9 cellular contexts compared by ENCODE assay signal in genomic region chr3:48765376-48765775, GRCh38. TPM values are rescaled to one million over a fixed set of nuclear protein-coding genes. Genes with fewer than 3 reads are reported as not detected.
DNase-seq lines count a peak whose midpoint lies in the region; ATAC-seq, FAIRE-seq and TF ChIP-seq lines count a peak whose summit lies in the region.
"Had no signal": no experiment of that assay in that cellular context is flagged by ENCODE, and none has a peak within 500 bp of the region (broad histone marks: within the 10 kb centered on the region; RNA-seq: fewer than 3 reads in every experiment).

No MANE protein-coding gene starts in this region.

- dilution Hi-C loops in keratinocyte (cut with MboI; ENCODE audit: extremely low pct_ligation_motif_present, low sequenced_read_pairs): no loop called here

- H3K9me3 ChIP-seq in AG04450 (ENCODE audit: control insufficient read depth, insufficient read depth, low read length) (no peaks in the 10 kb centered on the region), keratinocyte (ENCODE audit: control insufficient read depth, low read depth, low read length) (no peaks in the 10 kb centered on the region)

- no peak overlapping the region for H3K9ac ChIP-seq in keratinocyte (ENCODE audit: control insufficient read depth, extremely low read depth, insufficient read depth, low read length)

- no peaks in the 10 kb centered on the region for H3K79me2 ChIP-seq in keratinocyte (ENCODE audit: control insufficient read depth, insufficient read depth, low read length)

- POLR2A ChIA-PET in AG04450 (lab: Yijun Ruan, JAX): no interaction called here

- H3K27ac ChIP-seq in AG04450 (ENCODE audit: low read depth, low read length): no peak overlapping the region
- H3K27ac ChIP-seq in VCaP: no peak overlapping the region
- H3K27ac ChIP-seq in keratinocyte (ENCODE audit: control insufficient read depth, insufficient read depth, low read length): no peak overlapping the region

- ATAC-seq in HG02610 (IDR thresholded peaks at IDR 0.05; ENCODE audit: unreplicated experiment): no peak
- no peak for ATAC-seq in HG03439 (IDR thresholded peaks at IDR 0.05; ENCODE audit: unreplicated experiment)

- DNase-seq in AG04450 (ENCODE audit: low read depth, low spot score): no peak
- DNase-seq in keratinocyte (ENCODE audit: low read depth, low spot score): peak; percentile 9
- DNase-seq in NCI-H2227 treated with DMSO at 0.1 percent for 48 hours (lab: John Stamatoyannopoulos, UW): no peak
- no peak for DNase-seq in NCI-H1105 (lab: John Stamatoyannopoulos, UW)
- DNase-seq: amniotic stem cell had no signal

- H4K20me1 ChIP-seq in keratinocyte (ENCODE audit: control insufficient read depth, extremely low read depth, insufficient read depth, low read length): no peaks in the 10 kb centered on the region

- H3K36me3 ChIP-seq in keratinocyte (ENCODE audit: control insufficient read depth in 2 of 2, extremely low read depth in 1 of 2, insufficient read depth in 2 of 2, low read length in 2 of 2): peaks cover 5 to 7% of the 10 kb centered on the region in 2 experiments

- H3K9me1 ChIP-seq in keratinocyte (ENCODE audit: control insufficient read depth, extremely low read depth, insufficient read depth, low read length): no peaks in the 10 kb centered on the region

- H3K4me3 ChIP-seq in AG04450 (ENCODE audit: low read depth, low read length): no peak overlapping the region
- H3K4me3 ChIP-seq in keratinocyte (ENCODE audit: control insufficient read depth in 2 of 3, extremely low read depth in 1 of 3, insufficient read depth in 2 of 3, low read depth in 1 of 3, low read length in 3 of 3): no peak overlapping the region

- H3K4me2 ChIP-seq in keratinocyte (ENCODE audit: control insufficient read depth, extremely low read depth, insufficient read depth, low read depth, low read length): no peak overlapping the region

- CTCF ChIA-PET in AG04450 (lab: Charles Lee): interaction anchor here (1.2 to 2.0 kb wide), 2 partner anchors 25 to 29 kb away, joined by 4 to 9 read pairs; no protein-coding TSS in a partner anchor

- TF ChIP-seq CTCF in AG04450 (IDR thresholded peaks at IDR 0.05; ENCODE audit: low read depth, low read length): peak; percentile 18; the same call in 1 of the 2 replicates
- TF ChIP-seq CTCF in GM12874 (IDR thresholded peaks at IDR 0.05; ENCODE audit: insufficient read depth, low read depth, low read length): 0 out of 2 replicates have a peak, but pooled peaks have one; percentile 4
- TF ChIP-seq CTCF in VCaP (conservative IDR thresholded peaks at IDR 0.05): peak; percentile 67
- peak; percentile 29 to 45 (median 35) for TF ChIP-seq CTCF in keratinocyte (optimal IDR thresholded peaks at IDR 0.05 in 1 of 3, IDR thresholded peaks at IDR 0.05 in 1 of 3, conservative IDR thresholded peaks at IDR 0.05 in 1 of 3; ENCODE audit: extremely low read depth in 1 of 3, insufficient read depth in 2 of 3, low read length in 3 of 3)

- H2AFZ ChIP-seq in keratinocyte (ENCODE audit: control insufficient read depth, low read length): no peak overlapping the region

- H3K27me3 ChIP-seq in AG04450 (ENCODE audit: control insufficient read depth, insufficient read depth, low read length): no peaks in the 10 kb centered on the region
- no peaks in the 10 kb centered on the region for H3K27me3 ChIP-seq in keratinocyte (ENCODE audit: control insufficient read depth, extremely low read depth, insufficient read depth, low read length)

- H3K4me1 ChIP-seq in keratinocyte (ENCODE audit: control insufficient read depth, extremely low read depth, insufficient read depth, low read length): no peaks in the 10 kb centered on the region

- FAIRE-seq in keratinocyte (lab: Jason Lieb, UNC): peak; percentile 80

RNA-seq across cellular contexts. Expression of gene IP6K2, which starts 48.4 kb away (rescaled TPM):
- polyA plus RNA-seq in AG04450 (2011; rRNA removed) (110 and 115 TPM in 2 replicates), keratinocyte (94.3 to 124 TPM (median 110 TPM) in 3 replicates)
- polyA minus RNA-seq in AG04450 (2011; rRNA and poly(A)+ RNA removed): 81.0 and 85.0 TPM in 2 replicates
- polyA plus RNA-seq in keratinocyte (2011; ENCODE audit: low read depth): 186 TPM
- polyA plus RNA-seq in keratinocyte (2011; cell fraction: cytosol; rRNA removed): 74.3 and 79.1 TPM in 2 replicates
- 355 and 366 TPM in 2 replicates for polyA plus RNA-seq in keratinocyte (2011; cell fraction: nucleus; rRNA removed)
- 68.9 and 155 TPM in 2 replicates for polyA plus RNA-seq in keratinocyte (2012; ENCODE audit: low replicate concordance)
- polyA minus RNA-seq in keratinocyte: 43.5 to 87.9 TPM (median 66.8 TPM) in 3 replicates
- polyA minus RNA-seq in keratinocyte (2011; cell fraction: cytosol; rRNA and poly(A)+ RNA removed): 41.6 TPM
- 55.3 and 80.4 TPM in 2 replicates for polyA minus RNA-seq in keratinocyte (2011; cell fraction: nucleus; rRNA and poly(A)+ RNA removed)

Comparison
In these comparisons a context has a peak if more than half of its experiments do, and no peak if none do; other contexts are left out.
1. CTCF ChIP-seq: peak in every context shown above with its lines; median percentile 67 in VCaP; 35 in keratinocyte; 18 in AG04450; 4 in GM12874.